ENCODE assay signal across 18 cellular contexts in genomic region chr3:158220575-158220974, GRCh38.
A peak's percentile ranks its signal among the peaks of the same experiment; 100 is the strongest.
DNase-seq lines count a peak whose midpoint lies in the region; ATAC-seq, FAIRE-seq and TF ChIP-seq lines count a peak whose summit lies in the region.
"Had no signal": no experiment of that assay in that cellular context is flagged by ENCODE, and none has a peak within 500 bp of the region (broad histone marks: within the 10 kb centered on the region; RNA-seq: fewer than 3 reads in every experiment).

No MANE protein-coding gene starts in this region.

- no peak overlapping the region for H2BK120ac ChIP-seq in mesendoderm (ENCODE audit: low read depth, low read length)

- no peak overlapping the region for H3K23ac ChIP-seq in mesendoderm (ENCODE audit: low read length)

- H2AK5ac ChIP-seq in mesendoderm (ENCODE audit: low read length) = no peak overlapping the region

- no peak overlapping the region for H4K5ac ChIP-seq in mesendoderm (ENCODE audit: low read length)

- FAIRE-seq in D721Med (lab: Jason Lieb, UNC) = peak; percentile 41
- FAIRE-seq: GM12878 had no signal

- ATAC-seq in GM18520 (IDR thresholded peaks at IDR 0.05; ENCODE audit: unreplicated experiment) = no peak
- ATAC-seq: CD8-positive, alpha-beta T cell; GM12878; GM23338; HCT116 had no signal

- DNase-seq in D721Med (ENCODE audit: insufficient read length, low spot score) = no peak
- peak; percentile 71 for DNase-seq in NCI-H82 treated with DMSO at 0.1 percent for 48 hours (lab: John Stamatoyannopoulos, UW; ENCODE audit: unreplicated experiment)
- DNase-seq in mesendoderm = peak; percentile 82
- DNase-seq in NCI-H2107 treated with DMSO at 0.1 percent for 48 hours (lab: John Stamatoyannopoulos, UW; ENCODE audit: unreplicated experiment) = no peak
- DNase-seq in SKM-1 (lab: John Stamatoyannopoulos, UW; ENCODE audit: unreplicated experiment) = no peak
- DNase-seq: CD4-positive, CD25-positive, alpha-beta regulatory T cell; CD8-positive, alpha-beta T cell; DMS 273 treated with DMSO at 0.1 percent for 48 hours; DMS79; EL; GDM1; H9 had no signal

- no peak overlapping the region for H3K18ac ChIP-seq in mesendoderm (ENCODE audit: low read length)

- H3K4me3 ChIP-seq in mesendoderm (ENCODE audit: low read length) = no peak overlapping the region
- H3K4me3 ChIP-seq: BLaER1, GM12878, GM23338 had no signal

- H3K27ac ChIP-seq in mesendoderm (ENCODE audit: low read depth, low read length) = no peak overlapping the region
- H3K27ac ChIP-seq: BLaER1, C4-2B had no signal

- no peak overlapping the region for H3K4ac ChIP-seq in mesendoderm (ENCODE audit: low read depth, low read length)

- no peak overlapping the region for H4K8ac ChIP-seq in mesendoderm (ENCODE audit: low read depth, low read length)

- H3K4me2 ChIP-seq in mesendoderm (ENCODE audit: low read length) = no peak overlapping the region
- H3K4me2 ChIP-seq: BLaER1, GM23338 had no signal

- no peak overlapping the region for H3K56ac ChIP-seq in mesendoderm (ENCODE audit: low read length)

- H3K4me1 ChIP-seq in mesendoderm (ENCODE audit: control insufficient read depth, low read depth, low read length) = peaks cover 5% of the 10 kb centered on the region
- H3K4me1 ChIP-seq: BLaER1 had no signal

- H3K36me3 ChIP-seq in mesendoderm (ENCODE audit: control insufficient read depth, insufficient read depth, low read length) = no peaks in the 10 kb centered on the region
- H3K36me3 ChIP-seq: BLaER1 had no signal

- H2BK15ac ChIP-seq in mesendoderm (replicated peaks; ENCODE audit: low read depth) = no peak overlapping the region

- no peak for TF ChIP-seq CTCF in D721Med (IDR thresholded peaks at IDR 0.05; ENCODE audit: insufficient read depth, missing control alignments)

- H2BK5ac ChIP-seq in mesendoderm (ENCODE audit: low read length) = no peak overlapping the region

- no peaks in the 10 kb centered on the region for H3K27me3 ChIP-seq in mesendoderm (ENCODE audit: insufficient read depth, low read length, poor library complexity)
- H3K27me3 ChIP-seq: BLaER1 had no signal

- H3K9ac ChIP-seq in mesendoderm (ENCODE audit: low read length) = no peak overlapping the region
- H3K9ac ChIP-seq: BLaER1 had no signal

- H3K79me2 ChIP-seq in mesendoderm (ENCODE audit: control insufficient read depth, insufficient read depth, low read length) = no peaks in the 10 kb centered on the region

- H3K79me1 ChIP-seq in mesendoderm (ENCODE audit: low read length) = no peaks in the 10 kb centered on the region

Comparison
In these comparisons a context has a peak if more than half of its experiments do, and no peak if none do; other contexts are left out.
1. DNase-seq: peak in NCI-H82 treated with DMSO at 0.1 percent for 48 hours (single experiment) and mesendoderm (single experiment); none in D721Med (single experiment), NCI-H2107 treated with DMSO at 0.1 percent for 48 hours (single experiment) and SKM-1 (single experiment).